ENCODE assay signal across 7 cellular contexts in the genomic region with DNA sequence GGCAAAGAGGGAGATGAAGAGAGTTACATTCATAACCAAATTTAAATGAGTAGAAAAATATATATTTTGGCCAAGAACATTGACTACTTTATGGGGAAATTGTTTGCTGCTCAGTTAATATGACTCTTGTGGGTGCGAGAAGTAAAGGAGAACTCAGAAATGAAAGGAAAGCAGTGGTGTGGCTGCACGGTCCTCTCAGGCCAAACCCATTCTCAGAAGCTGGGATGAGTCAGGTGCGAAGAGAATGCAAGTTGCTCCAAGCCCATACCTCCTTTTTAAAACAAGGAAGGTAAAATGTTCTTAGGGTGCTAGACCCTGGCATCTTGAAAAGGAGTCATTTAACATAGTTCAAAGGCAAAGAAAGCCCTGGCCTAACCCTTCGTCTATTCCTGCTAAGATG.
"Had no signal": no experiment of that assay in that cellular context is flagged by ENCODE, and none has a peak within 500 bp of the region (broad histone marks: within the 10 kb centered on the region; RNA-seq: fewer than 3 reads in every experiment).

No MANE protein-coding gene starts in this region.

- H3K4me1 Mint-ChIP-seq: IgD-negative memory B cell had no signal

- H3K9me3 Mint-ChIP-seq: IgD-negative memory B cell had no signal

- ATAC-seq: HepG2, K562 had no signal

- H3K36me3 Mint-ChIP-seq: IgD-negative memory B cell had no signal

- H3K27ac Mint-ChIP-seq: IgD-negative memory B cell had no signal

- H3K27ac ChIP-seq: HL-60 had no signal

- H3K4me3 Mint-ChIP-seq: IgD-negative memory B cell had no signal

- DNase-seq: IMR-90, KBM-7 had no signal

- FAIRE-seq: HepG2, HTR-8/SVneo, K562 had no signal

- H3K4me3 ChIP-seq: K562 had no signal
